In the genomic region with DNA sequence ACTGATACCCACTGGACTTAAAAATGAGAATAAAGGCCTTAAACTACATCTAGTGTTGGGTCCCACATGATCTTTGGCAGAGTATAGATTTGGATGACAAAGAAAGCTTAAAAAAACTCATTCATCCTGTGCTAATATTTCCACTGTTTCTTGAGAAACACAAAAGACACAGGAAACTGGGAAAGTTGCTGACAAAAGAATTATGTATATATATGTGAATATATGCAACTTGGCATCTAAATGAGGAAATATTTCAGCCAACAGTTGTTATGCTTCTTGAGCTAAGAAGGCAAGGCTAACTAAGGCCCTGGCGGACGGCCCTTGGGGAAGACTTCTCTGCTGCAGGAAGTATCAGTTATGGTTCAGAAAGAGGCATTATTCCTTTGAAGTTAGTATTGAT, we compare ENCODE assay signal across 20 cellular contexts.
DNase-seq lines count a peak whose midpoint lies in the region; ATAC-seq and TF ChIP-seq lines count a peak whose summit lies in the region.
"Had no signal": no experiment of that assay in that cellular context is flagged by ENCODE, and none has a peak within 500 bp of the region (broad histone marks: within the 10 kb centered on the region; RNA-seq: fewer than 3 reads in every experiment).

No MANE protein-coding gene starts in this region.

- H3K36me3 ChIP-seq in A673 (ENCODE audit: insufficient read depth, low read length, poor library complexity, severe bottlenecking) (no peaks in the 10 kb centered on the region), BLaER1 (no peaks in the 10 kb centered on the region)

- H3K4me1 ChIP-seq in A673 (ENCODE audit: insufficient read depth, low read length, poor library complexity, severe bottlenecking) (peaks cover 46% of the 10 kb centered on the region), BLaER1 (peaks cover 64% of the 10 kb centered on the region)

- H3K4me2 ChIP-seq in BLaER1: peak overlapping the region; percentile 79

- H3K27ac ChIP-seq in A673 (ENCODE audit: low read depth, low read length, poor library complexity, severe bottlenecking) (peak overlapping the region; percentile 77), BLaER1 (peak overlapping the region; percentile 66)

- no peaks in the 10 kb centered on the region for H3K9me3 ChIP-seq in A673 (ENCODE audit: low read depth, low read length, poor library complexity, severe bottlenecking)
- peaks cover 17% of the 10 kb centered on the region for H3K9me3 ChIP-seq in BLaER1

- DNase-seq in A673 (ENCODE audit: low spot score) (peak; percentile 68), MV-4-11 (lab: John Stamatoyannopoulos, UW) (peak; percentile 59), left kidney (ENCODE audit: low read depth, low spot score) (peak; percentile 31), putamen (ENCODE audit: low spot score) (no peak)
- DNase-seq in stimulated activated CD4-positive, alpha-beta T cell treated with anti-CD3 and anti-CD28 coated beads, Interleukin-4, amount 100 ng/mL, for 24 hours: no peak
- DNase-seq: ACHN; C1 segment of cervical spinal cord; CD8-positive, alpha-beta T cell; DND-41; HCEC 1CT; KG1; NCI-H1694; NCI-H2081; NCI-H446; NCI-H526 treated with DMSO at 0.1 percent for 48 hours; PC-3; Right ventricle myocardium superior had no signal

- no peaks in the 10 kb centered on the region for H4K20me1 ChIP-seq in BLaER1

- H3K27me3 ChIP-seq in A673 (replicated peaks; ENCODE audit: insufficient read depth, low read depth, low read length, poor library complexity) (no peaks in the 10 kb centered on the region), BLaER1 (no peaks in the 10 kb centered on the region)

- no peak for TF ChIP-seq CTCF in A673 (conservative IDR thresholded peaks at IDR 0.05; ENCODE audit: low read depth, low read length)

- CTCF ChIA-PET in A673 (lab: Charles Lee): no interaction called here

- no peak for ATAC-seq in HG02973 (IDR thresholded peaks at IDR 0.05; ENCODE audit: unreplicated experiment)
- ATAC-seq: CD8-positive, alpha-beta T cell; GM12878; PC-3 had no signal

- POLR2A ChIA-PET in A673 (lab: Charles Lee; ENCODE audit: low non-redundant PET): interaction anchor here (0.6 kb wide), 1 partner anchor 225 kb away, joined by 3 read pairs; no protein-coding TSS in a partner anchor

- no TSS peak for BruUV-seq in A673 (replicated peaks; lab: Mats Ljungman, UMichigan)

- H3K4me3 ChIP-seq in A673 (ENCODE audit: low read depth, low read length, poor library complexity, severe bottlenecking) (no peak overlapping the region), BLaER1 (peak overlapping the region; percentile 49; the same call in 1 of the 2 replicates)
- H3K4me3 ChIP-seq: GM12878 had no signal

- 0 out of 2 replicates have a peak overlapping the region, but pooled peaks have one; percentile 13 for H3K9ac ChIP-seq in BLaER1

- intact Hi-C loops in A673 (cut with micrococcal nuclease; ENCODE audit: unreplicated experiment): loop anchor here (5.0 to 10.0 kb wide), 3 partner anchors 195 to 707 kb away; no protein-coding TSS in a partner anchor

Comparison
In these comparisons a context has a peak if more than half of its experiments do, and no peak if none do; other contexts are left out.
1. DNase-seq: peak in A673 (single experiment), MV-4-11 (single experiment) and left kidney (single experiment); none in putamen (single experiment) and stimulated activated CD4-positive, alpha-beta T cell treated with anti-CD3 and anti-CD28 coated beads, Interleukin-4, amount 100 ng/mL, for 24 hours (single experiment).